ENCODE assay signal across 29 cellular contexts in genomic region chr7:80463272-80463920, GRCh38. TPM values are rescaled to one million over a fixed set of nuclear protein-coding genes. Genes with fewer than 3 reads are reported as not detected.
DNase-seq lines count a peak whose midpoint lies in the region; ATAC-seq and TF ChIP-seq lines count a peak whose summit lies in the region.
"Had no signal": no experiment of that assay in that cellular context is flagged by ENCODE, and none has a peak within 500 bp of the region (broad histone marks: within the 10 kb centered on the region; RNA-seq: fewer than 3 reads in every experiment).

No MANE protein-coding gene starts in this region.

- intact Hi-C loops in left colon (cut with DNase I, micrococcal nuclease) = no loop called here

- H3K27me3 ChIP-seq in BE2C = no peaks in the 10 kb centered on the region
- no peaks in the 10 kb centered on the region for H3K27me3 ChIP-seq in brain microvascular endothelial cell (replicated peaks)
- H3K27me3 ChIP-seq: gastroesophageal sphincter, neutrophil had no signal

- H3K27ac ChIP-seq in brain microvascular endothelial cell = no peak overlapping the region
- no peak overlapping the region for H3K27ac ChIP-seq in RWPE1
- H3K27ac ChIP-seq: cardiac muscle cell, gastroesophageal sphincter, neutrophil, psoas muscle, thoracic aorta had no signal

- TF ChIP-seq CTCF in BE2C (IDR thresholded peaks at IDR 0.05; ENCODE audit: low read depth, low read length) = no peak
- no peak for TF ChIP-seq CTCF in brain microvascular endothelial cell (IDR thresholded peaks at IDR 0.05; ENCODE audit: low read depth, low read length, missing control alignments)
- TF ChIP-seq CTCF in fibroblast of the aortic adventitia (IDR thresholded peaks at IDR 0.05; ENCODE audit: insufficient read depth, low read length) = no peak
- no peak for TF ChIP-seq CTCF in RWPE1 (conservative IDR thresholded peaks at IDR 0.05; ENCODE audit: low read depth)

- CTCF ChIA-PET in RWPE1 (lab: Yijun Ruan, JAX) = interaction anchor here (0.6 kb wide), 1 partner anchor 35 kb away, joined by 3 read pairs; no protein-coding TSS in a partner anchor

- ATAC-seq in GM19324 (IDR thresholded peaks at IDR 0.05; ENCODE audit: low FRiP score, unreplicated experiment) (no peak), left colon (no peak)
- ATAC-seq: gastroesophageal sphincter, psoas muscle had no signal

- peaks cover 4% of the 10 kb centered on the region; the same call in 1 of the 2 replicates for H3K4me1 ChIP-seq in BE2C
- H3K4me1 ChIP-seq: gastroesophageal sphincter had no signal

- no peaks in the 10 kb centered on the region for H3K36me3 ChIP-seq in BE2C
- H3K36me3 ChIP-seq in brain microvascular endothelial cell (replicated peaks) = no peaks in the 10 kb centered on the region
- H3K36me3 ChIP-seq: cardiac muscle cell, gastroesophageal sphincter, neutrophil, thoracic aorta had no signal

- no peaks in the 10 kb centered on the region for H3K9me3 ChIP-seq in BE2C
- H3K9me3 ChIP-seq: gastroesophageal sphincter, neutrophil, psoas muscle, thoracic aorta had no signal

- peak; percentile 25 for DNase-seq in BE2C
- peak; percentile 62 for DNase-seq in HCEC 1CT
- DNase-seq in brain microvascular endothelial cell = peak; percentile 48
- peak; percentile 32 for DNase-seq in fibroblast of the aortic adventitia (ENCODE audit: low read depth)
- DNase-seq in left colon = no peak
- DNase-seq in RWPE1 (ENCODE audit: low spot score) = no peak
- no peak for DNase-seq in NCI-H446 treated with DMSO at 0.1 percent for 48 hours (lab: John Stamatoyannopoulos, UW)
- DNase-seq: activated CD4-positive, alpha-beta T cell treated with anti-CD3 and anti-CD28 coated beads for 1 hour; activated gamma-delta T cell treated with Interleukin-2 at 50 U/mL for 16 hours; activated T-cell treated with anti-CD3 and anti-CD28 coated beads, Interleukin-2, amount 50 U/mL, for 1 hour; CD4-positive, alpha-beta memory T cell; cortex of kidney; KG1; NCI-H2081 treated with DMSO at 0.1 percent for 48 hours; NCI-H524 treated with DMSO at 0.1 percent for 48 hours; psoas muscle; Right ventricle myocardium superior; stimulated activated CD4-positive, alpha-beta T cell treated with anti-CD3 and anti-CD28 coated beads, Interleukin-4, amount 100 ng/mL, for 1 hour; stimulated activated naive CD4-positive, alpha-beta T cell treated with Interleukin-2 at 50 U/mL for 16 hours; T-helper 1 cell had no signal

- POLR2A ChIA-PET in RWPE1 (lab: Yijun Ruan, JAX; ENCODE audit: low non-redundant PET) = no interaction called here

- H3K4me3 ChIP-seq in BE2C (ENCODE audit: low read depth, low read length) (no peak overlapping the region), brain microvascular endothelial cell (ENCODE audit: low read depth, low read length) (no peak overlapping the region), fibroblast of the aortic adventitia (ENCODE audit: low read depth, low read length) (no peak overlapping the region)
- H3K4me3 ChIP-seq: cardiac muscle cell, gastroesophageal sphincter, lung, psoas muscle, smooth muscle cell, thoracic aorta had no signal

- in situ Hi-C loops in brain microvascular endothelial cell (cut with HindIII; ENCODE audit: low pct_ligation_motif_present, low sequenced_read_pairs) = no loop called here

RNA-seq across cellular contexts. Expression of gene GNAT3, which starts 48.5 kb away (rescaled TPM):
- not detected for polyA plus RNA-seq in BE2C (2012; ENCODE audit: insufficient read depth, insufficient read length, low read depth)
- total RNA-seq in fibroblast of the aortic adventitia (ENCODE audit: low replicate concordance) (not detected in 2 replicates), left colon (not detected)
- total RNA-seq: cardiac muscle cell; CD4-positive, alpha-beta memory T cell; gastroesophageal sphincter; HT1080; lung; psoas muscle; Right ventricle myocardium superior; smooth muscle cell; thoracic aorta had no signal
- polyA plus RNA-seq: cardiac muscle cell; CD4-positive, alpha-beta memory T cell; keratinocyte; lung; psoas muscle; smooth muscle cell had no signal

Comparison
In these comparisons a context has a peak if more than half of its experiments do, and no peak if none do; other contexts are left out.
1. DNase-seq: peak in BE2C (single experiment), HCEC 1CT (single experiment), brain microvascular endothelial cell (single experiment) and fibroblast of the aortic adventitia (single experiment); none in left colon (0 of 2), RWPE1 (single experiment) and NCI-H446 treated with DMSO at 0.1 percent for 48 hours (single experiment).